In genomic region chr6:3385181-3385580, GRCh38 we compare ENCODE assay signal across 7 cellular contexts.
DNase-seq lines count a peak whose midpoint lies in the region; ATAC-seq and TF ChIP-seq lines count a peak whose summit lies in the region.
"Not testable (repeated sequence)": the region's sequence is repeated elsewhere in the genome, so short reads cannot be mapped to it uniquely, and the experiment has no call there.

No MANE protein-coding gene starts in this region.

- BruUV-seq in Caco-2 (replicated peaks; lab: Mats Ljungman, UMichigan): not testable (repeated sequence)

- TF ChIP-seq POLR2A in gastroesophageal sphincter (IDR thresholded peaks at IDR 0.05); right lobe of liver (IDR thresholded peaks at IDR 0.05); prostate gland (IDR thresholded peaks at IDR 0.05); suprapubic skin (IDR thresholded peaks at IDR 0.05): not testable (repeated sequence)

- H3K4me3 ChIP-seq in Caco-2 (ENCODE audit: low read depth, low read length); gastroesophageal sphincter; right lobe of liver; prostate gland; suprapubic skin: not testable (repeated sequence)

- POLR2A ChIA-PET in Caco-2 (lab: Charles Lee); WTC11 (lab: Charles Lee): not testable (repeated sequence)

- H3K4me1 Mint-ChIP-seq in Caco-2 (ENCODE audit: low read depth, unreplicated experiment) (peaks cover 49% of the 10 kb centered on the region), WTC11 (peaks cover 53% of the 10 kb centered on the region)

- TF ChIP-seq CTCF in Caco-2 (IDR thresholded peaks at IDR 0.05; ENCODE audit: insufficient read depth in 1 of 2, low read depth in 1 of 2, low read length in 1 of 2, severe bottlenecking in 1 of 2, unreplicated experiment in 1 of 2); WTC11 (IDR thresholded peaks at IDR 0.05); gastroesophageal sphincter (IDR thresholded peaks at IDR 0.05); right lobe of liver (IDR thresholded peaks at IDR 0.05); prostate gland (IDR thresholded peaks at IDR 0.05); suprapubic skin (IDR thresholded peaks at IDR 0.05): not testable (repeated sequence)

- peaks cover 57% of the 10 kb centered on the region for H3K4me1 ChIP-seq in Caco-2
- peaks cover 0 to 52% (median 8%) of the 10 kb centered on the region in 3 donors for H3K4me1 ChIP-seq in gastroesophageal sphincter
- peaks cover 0 to 67% (median 23%) of the 10 kb centered on the region in 4 donors for H3K4me1 ChIP-seq in right lobe of liver
- H3K4me1 ChIP-seq in prostate gland (replicated peaks): peaks cover 25% of the 10 kb centered on the region
- peaks cover 71% of the 10 kb centered on the region for H3K4me1 ChIP-seq in suprapubic skin

- H3K27ac ChIP-seq in cingulate gyrus (ENCODE audit: low read depth, low read length) (peak overlapping the region; percentile 97), gastroesophageal sphincter (peak overlapping the region in 3 of 4 donors; percentile 30 to 61 (median 50)), right lobe of liver (peak overlapping the region; percentile 34 to 84 (median 59)), prostate gland (peak overlapping the region; percentile 34 to 90), suprapubic skin (peak overlapping the region; percentile 43)

- DNase-seq in Caco-2; WTC11 (ENCODE audit: low spot score); right lobe of liver; prostate gland (ENCODE audit: low spot score): not testable (repeated sequence)
- peak in 1 of 2 donors; percentile 75 for DNase-seq in suprapubic skin (ENCODE audit: low spot score in 2 of 2)

- TF ChIP-seq EP300 in gastroesophageal sphincter (IDR thresholded peaks at IDR 0.05); suprapubic skin (IDR thresholded peaks at IDR 0.05): not testable (repeated sequence)

- not testable (repeated sequence) for ATAC-seq in WTC11, gastroesophageal sphincter, right lobe of liver

- not testable (repeated sequence) for H3K27me3 Mint-ChIP-seq in Caco-2 (ENCODE audit: insufficient read depth, unreplicated experiment); WTC11 (ENCODE audit: low read depth)

- H3K9me3 ChIP-seq in Caco-2, gastroesophageal sphincter, right lobe of liver, prostate gland, suprapubic skin: not testable (repeated sequence)

- not testable (repeated sequence) for H3K9me3 Mint-ChIP-seq in Caco-2 (ENCODE audit: unreplicated experiment); WTC11

- intact Hi-C loops in Caco-2 (cut with micrococcal nuclease; ENCODE audit: unreplicated experiment); right lobe of liver (cut with DNase I); prostate gland (cut with DNase I): not testable (repeated sequence)

- CTCF ChIA-PET in Caco-2 (lab: Charles Lee): interaction anchor here (0.9 to 1.2 kb wide), 2 partner anchors 18 to 71 kb away, joined by 3 to 4 read pairs; partner anchors contain the start of gene SLC22A23
- CTCF ChIA-PET in WTC11 (lab: Charles Lee): interaction anchor here (1.2 kb wide), 1 partner anchor 73 kb away, joined by 4 read pairs; no protein-coding TSS in a partner anchor

- H3K4me3 Mint-ChIP-seq in Caco-2 (ENCODE audit: unreplicated experiment); WTC11: not testable (repeated sequence)

- not testable (repeated sequence) for H3K27me3 ChIP-seq in Caco-2 (replicated peaks; ENCODE audit: control insufficient read depth, insufficient read depth, low read length); gastroesophageal sphincter; right lobe of liver; prostate gland (replicated peaks; ENCODE audit: insufficient read depth); suprapubic skin

- H3K36me3 Mint-ChIP-seq in Caco-2 (ENCODE audit: insufficient read depth, unreplicated experiment): peaks cover 20% of the 10 kb centered on the region
- not testable (repeated sequence) for H3K36me3 Mint-ChIP-seq in WTC11

- H3K27ac Mint-ChIP-seq in Caco-2 (ENCODE audit: unreplicated experiment) (peak overlapping the region; percentile 63), WTC11 (0 out of 2 replicates have a peak overlapping the region, but pooled peaks have one; percentile 3)

- H3K36me3 ChIP-seq in Caco-2 (ENCODE audit: control insufficient read depth, insufficient read depth, low read length); gastroesophageal sphincter; right lobe of liver; prostate gland; suprapubic skin: not testable (repeated sequence)

- 83 to 100% methylated on average over 1 to 2 of the region's 4 CpGs for WGBS in gastroesophageal sphincter (ENCODE audit: low coverage in 1 of 2), 2 donors
- WGBS in right lobe of liver (ENCODE audit: insufficient coverage, low coverage, low lambda C conversion rate, missing lambda C conversion rate): 94% methylated on average over 4 of the region's 4 CpGs
- WGBS in prostate gland: 66% methylated on average over 4 of the region's 4 CpGs
- 83% methylated on average over 4 of the region's 4 CpGs for WGBS in suprapubic skin

Comparison
In these comparisons a context has a peak if more than half of its experiments do, and no peak if none do; other contexts are left out.
1. H3K27ac ChIP-seq: peak in every context shown above with its lines; median percentile 97 in cingulate gyrus; 62 in prostate gland; 59 in right lobe of liver; 50 in gastroesophageal sphincter; 43 in suprapubic skin.